ENCODE assay signal across 21 cellular contexts in the genomic region with DNA sequence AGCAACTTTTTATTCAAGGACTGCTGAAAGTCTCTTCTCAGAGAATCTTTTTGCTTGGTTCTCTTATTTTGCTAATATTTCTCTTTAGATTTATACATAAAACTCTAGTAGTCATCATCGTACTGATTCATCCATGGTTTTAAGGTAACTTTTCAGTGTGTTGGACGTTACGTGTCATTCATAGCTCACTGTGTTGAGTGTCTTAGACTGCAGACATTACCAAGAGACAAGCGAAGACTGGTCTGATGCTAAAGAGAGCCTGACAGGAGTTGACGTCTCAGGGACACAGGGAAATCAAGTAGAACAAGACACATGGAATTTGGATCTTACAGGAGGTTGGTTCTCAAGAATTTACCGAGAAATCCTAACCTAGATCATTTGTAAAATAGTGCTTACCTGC. TPM values are rescaled to one million over a fixed set of nuclear protein-coding genes. Genes with fewer than 3 reads are reported as not detected.
"Had no signal": no experiment of that assay in that cellular context is flagged by ENCODE, and none has a peak within 500 bp of the region (broad histone marks: within the 10 kb centered on the region; RNA-seq: fewer than 3 reads in every experiment).

No MANE protein-coding gene starts in this region.

- H3K4me3 ChIP-seq: MG63 had no signal

- H3K27me3 ChIP-seq: MG63 had no signal

- H3K4me2 ChIP-seq: SK-N-SH had no signal

- DNase-seq: Karpas-422, KG1, MG63, NCI-H1092, NCI-H1105 treated with DMSO at 0.1 percent for 48 hours, NCI-H1436 treated with DMSO at 0.1 percent for 48 hours, NCI-H1694, NCI-H2081, NCI-H2107, NCI-H2227 treated with DMSO at 0.1 percent for 48 hours, NCI-H524, NCI-H526 treated with DMSO at 0.1 percent for 48 hours, NCI-H774, PC-3, SHP77, SK-N-SH, T-helper 1 cell had no signal

- H3K9me3 ChIP-seq: MG63, SK-N-SH had no signal

- H3K9ac ChIP-seq: SK-N-SH had no signal

- ATAC-seq: Panc1, PC-3 had no signal

- H3K27ac ChIP-seq: HL-60, RWPE1 had no signal

- H3K36me3 ChIP-seq: MG63 had no signal

RNA-seq across cellular contexts. Expression of gene RAMP1, which starts 35.3 kb away (rescaled TPM):
- total RNA-seq: OCI-LY7 had no signal
